In genomic region chr21:25734654-25735220, GRCh38 we compare ENCODE assay signal across 1 cellular context.
TF ChIP-seq lines count a peak whose summit lies in the region.

ATP5PF (minus strand) TSS chr21:25734904; CDS start chr21:25729794, 5,110 bp downstream.
GABPA (plus strand) TSS chr21:25734972; CDS start chr21:25741599, 6,627 bp downstream.

TF ChIP-seq in K562, 482 proteins besides CTCF, POLR2A, EP300 and RAD21 (continued from another document and continues in another):
- TF ChIP-seq ZMIZ1 (IDR thresholded peaks at IDR 0.05; ENCODE audit: low read depth in 2 of 2, low read length in 2 of 2) (peak in 1 of 2 experiments; percentile 23; a peak in 1 of 4 replicates), ZZZ3 (IDR thresholded peaks at IDR 0.05) (no peak), SMAD1 (IDR thresholded peaks at IDR 0.05; ENCODE audit: low read depth, low read length, partially characterized antibody) (peak; percentile 85), NKRF (IDR thresholded peaks at IDR 0.05; ENCODE audit: borderline replicate concordance) (peak; percentile 79), NR2C1 (IDR thresholded peaks at IDR 0.05) (peak; percentile 100), NR2C1 (tag; IDR thresholded peaks at IDR 0.05) (peak; percentile 100), PML (IDR thresholded peaks at IDR 0.05; ENCODE audit: low read length) (peak; percentile 79), NFXL1 (CRISPR knock-in tag; IDR thresholded peaks at IDR 0.05) (no peak), FOXK2 (conservative IDR thresholded peaks at IDR 0.05 in 1 of 2, IDR thresholded peaks at IDR 0.05 in 1 of 2; ENCODE audit: low read depth in 2 of 2) (peak; percentile 83 to 89), CBX1 (IDR thresholded peaks at IDR 0.05; ENCODE audit: low read depth) (0 out of 2 replicates have a peak, but pooled peaks have one; percentile 19), NEUROD1 (IDR thresholded peaks at IDR 0.05; ENCODE audit: borderline replicate concordance, low read depth, low read length, partially characterized antibody) (peak; percentile 51), ATF1 (CRISPR knock-in tag; IDR thresholded peaks at IDR 0.05) (0 out of 2 replicates have a peak, but pooled peaks have one; percentile 40), ATF1 (tag; IDR thresholded peaks at IDR 0.05) (peak; percentile 89), ID3 (CRISPR knock-in tag; IDR thresholded peaks at IDR 0.05) (no peak), ID3 (tag; IDR thresholded peaks at IDR 0.05) (0 out of 2 replicates have a peak, but pooled peaks have one; percentile 95), TRIM24 (IDR thresholded peaks at IDR 0.05) (peak in 1 of 2 experiments; percentile 96; a peak in 2 of 4 replicates), JUN (IDR thresholded peaks at IDR 0.05; ENCODE audit: borderline replicate concordance, low read depth, low read length) (0 out of 2 replicates have a peak, but pooled peaks have one; percentile 33), JUN (CRISPR knock-in tag; IDR thresholded peaks at IDR 0.05; ENCODE audit: borderline replicate concordance) (no peak), MNT (conservative IDR thresholded peaks at IDR 0.05) (peak in 1 of 2 experiments; percentile 75; a peak in 3 of 4 replicates), SIN3A (IDR thresholded peaks at IDR 0.05; ENCODE audit: borderline replicate concordance in 2 of 2, control insufficient read depth in 1 of 2, low read depth in 2 of 2, low read length in 2 of 2) (peak; percentile 83; a peak in 3 of 4 replicates), CREB1 (IDR thresholded peaks at IDR 0.05) (peak; percentile 79; the same call in 1 of the 2 replicates), CREB1 (CRISPR knock-in tag; IDR thresholded peaks at IDR 0.05) (peak; percentile 82), ZNF197 (CRISPR knock-in tag; IDR thresholded peaks at IDR 0.05; ENCODE audit: low read depth) (peak; percentile 84; the same call in 1 of the 2 replicates), CTBP1 (IDR thresholded peaks at IDR 0.05; ENCODE audit: borderline replicate concordance) (peak; percentile 71; the same call in 1 of the 2 replicates), HCFC1 (IDR thresholded peaks at IDR 0.05; ENCODE audit: low read depth, low read length) (peak; percentile 77), TAF1 (IDR thresholded peaks at IDR 0.05; ENCODE audit: control insufficient read depth, extremely low read depth, insufficient read depth, low read length, severe bottlenecking) (peak; percentile 97), RB1 (IDR thresholded peaks at IDR 0.05; ENCODE audit: low read depth) (peak; percentile 9; the same call in 1 of the 2 replicates), ZBTB11 (CRISPR knock-in tag; IDR thresholded peaks at IDR 0.05) (peak; percentile 93 to 99 (median 98); a peak in 5 of 6 replicates), XRCC4 (IDR thresholded peaks at IDR 0.05; ENCODE audit: extremely low read depth, insufficient read depth, insufficient read length) (no peak), KDM5B (IDR thresholded peaks at IDR 0.05; ENCODE audit: insufficient replicate concordance, low read depth, low read length) (peak; percentile 79), PCBP2 (IDR thresholded peaks at IDR 0.05; ENCODE audit: low read depth, low read length, poor library complexity, severe bottlenecking) (no peak), HDAC1 (IDR thresholded peaks at IDR 0.05) (peak in 1 of 2 experiments; percentile 72; a peak in 2 of 4 replicates), ZNF76 (CRISPR knock-in tag; IDR thresholded peaks at IDR 0.05; ENCODE audit: borderline replicate concordance) (peak; percentile 24; the same call in 1 of the 2 replicates), GABPB1 (CRISPR knock-in tag; IDR thresholded peaks at IDR 0.05) (peak; percentile 100), TRIM25 (IDR thresholded peaks at IDR 0.05; ENCODE audit: borderline replicate concordance) (no peak), HNRNPLL (IDR thresholded peaks at IDR 0.05; ENCODE audit: low read depth, low read length, poor library complexity, severe bottlenecking) (no peak), TAF9B (IDR thresholded peaks at IDR 0.05; ENCODE audit: partially characterized antibody) (peak; percentile 81), NBN (IDR thresholded peaks at IDR 0.05; ENCODE audit: low read depth) (0 out of 2 replicates have a peak, but pooled peaks have one; percentile 52), SOX6 (IDR thresholded peaks at IDR 0.05) (peak; percentile 53; the same call in 1 of the 2 replicates), ZNF134 (CRISPR knock-in tag; conservative IDR thresholded peaks at IDR 0.05) (0 out of 2 replicates have a peak, but pooled peaks have one; percentile 31), ZNF830 (CRISPR knock-in tag; IDR thresholded peaks at IDR 0.05) (0 out of 2 replicates have a peak, but pooled peaks have one; percentile 18), JUND (IDR thresholded peaks at IDR 0.05; ENCODE audit: borderline replicate concordance, low read depth, low read length) (peak; percentile 75), JUND (tag; IDR thresholded peaks at IDR 0.05; ENCODE audit: borderline replicate concordance, low read depth, low read length) (peak; percentile 69; the same call in 2 of the 3 replicates), MAFK (IDR thresholded peaks at IDR 0.05; ENCODE audit: low read length) (no peak), TARDBP (IDR thresholded peaks at IDR 0.05) (peak; percentile 10; the same call in 1 of the 2 replicates), MYC (IDR thresholded peaks at IDR 0.05; ENCODE audit: low read depth, low read length) (peak; percentile 78), MYC (CRISPR knock-in tag; IDR thresholded peaks at IDR 0.05; ENCODE audit: borderline replicate concordance, low read depth) (peak; percentile 36; the same call in 1 of the 2 replicates), ETV1 (tag; conservative IDR thresholded peaks at IDR 0.05; ENCODE audit: low read depth) (peak; percentile 97), PHF8 (IDR thresholded peaks at IDR 0.05; ENCODE audit: borderline replicate concordance, low read length) (peak; percentile 62), SAFB2 (IDR thresholded peaks at IDR 0.05; ENCODE audit: borderline replicate concordance, low read depth, low read length, severe bottlenecking) (no peak), SUPT5H (IDR thresholded peaks at IDR 0.05) (peak; percentile 95), CHD1 (IDR thresholded peaks at IDR 0.05; ENCODE audit: low read length) (no peak), LARP7 (IDR thresholded peaks at IDR 0.05) (0 out of 2 replicates have a peak, but pooled peaks have one; percentile 61), YY1 (IDR thresholded peaks at IDR 0.05; ENCODE audit: borderline replicate concordance in 1 of 3, control insufficient read depth in 1 of 3, extremely low read depth in 1 of 3, insufficient read depth in 3 of 3, insufficient read length in 1 of 3, insufficient replicate concordance in 2 of 3, low read depth in 1 of 3, low read length in 2 of 3) (peak; percentile 90 to 96 (median 94)), HINFP (tag; conservative IDR thresholded peaks at IDR 0.05; ENCODE audit: low read depth) (no peak), ASH1L (IDR thresholded peaks at IDR 0.05; ENCODE audit: borderline replicate concordance, low read depth, partially characterized antibody) (peak; percentile 65), CBFB (CRISPR knock-in tag; IDR thresholded peaks at IDR 0.05) (no peak)
